ENCODE assay signal across 33 cellular contexts in the genomic region with DNA sequence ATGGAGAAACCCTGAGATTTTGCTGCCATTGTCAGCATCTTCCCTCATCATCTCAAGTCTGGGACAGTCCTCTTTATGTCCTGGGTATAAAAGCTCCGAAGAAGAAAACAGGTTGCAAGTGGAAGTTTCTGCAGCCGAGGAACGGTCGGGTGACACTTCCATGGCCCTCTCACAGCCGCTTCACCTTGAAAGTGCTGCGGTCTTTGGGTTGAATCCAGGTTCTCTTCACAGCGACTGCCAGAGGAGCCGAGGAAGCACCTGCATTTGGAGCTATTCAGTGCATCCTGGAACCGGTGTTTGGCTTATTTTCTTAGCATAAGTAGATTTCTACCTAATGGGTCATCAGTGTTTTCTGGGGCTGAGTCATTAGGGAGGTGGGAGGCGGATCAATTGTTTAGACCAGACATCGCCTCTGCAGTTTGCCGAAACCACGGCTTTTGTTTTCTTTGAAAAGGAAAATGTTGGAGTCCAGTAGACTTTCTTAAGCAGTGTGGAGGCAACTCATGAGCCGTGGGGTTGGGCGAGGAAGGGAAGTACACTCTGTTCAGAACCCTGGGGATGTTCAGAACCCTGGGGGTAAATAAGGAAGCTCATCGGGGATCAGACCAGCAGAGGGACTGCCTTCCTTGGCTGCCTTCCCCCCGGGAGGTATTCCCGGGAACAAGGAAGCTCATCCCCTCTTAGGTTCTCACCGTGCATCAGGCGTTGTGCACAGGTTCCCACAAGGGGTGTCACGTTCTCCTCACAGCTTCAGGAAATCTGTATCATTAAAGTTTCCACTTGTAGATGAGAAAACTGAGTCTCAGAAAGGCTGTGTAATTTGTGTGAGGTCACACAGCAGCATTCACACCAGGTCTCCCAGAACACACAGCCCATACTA.
DNase-seq lines count a peak whose midpoint lies in the region; ATAC-seq, FAIRE-seq and TF ChIP-seq lines count a peak whose summit lies in the region.
"Had no signal": no experiment of that assay in that cellular context is flagged by ENCODE, and none has a peak within 500 bp of the region (broad histone marks: within the 10 kb centered on the region; RNA-seq: fewer than 3 reads in every experiment).

No MANE protein-coding gene starts in this region.

- CTCF ChIA-PET in mammary epithelial cell (lab: Charles Lee; ENCODE audit: low non-redundant PET): no interaction called here
- CTCF ChIA-PET in MCF 10A (lab: Yijun Ruan, JAX): interaction anchor here (0.6 kb wide), 1 partner anchor 9 kb away, joined by 4 read pairs; no protein-coding TSS in a partner anchor
- CTCF ChIA-PET in PC-3 (lab: Charles Lee): no interaction called here
- CTCF ChIA-PET in endothelial cell of umbilical vein (lab: Charles Lee): interaction anchor here (0.7 to 0.9 kb wide), 3 partner anchors 66 to 117 kb away, joined by 3 to 4 read pairs (median 3); no protein-coding TSS in a partner anchor

- TF ChIP-seq POLR2A in endothelial cell of umbilical vein (IDR thresholded peaks at IDR 0.05; ENCODE audit: low read depth, low read length): no peak

- ATAC-seq in PC-3 (no peak), foreskin keratinocyte (no peak), HG02973 (IDR thresholded peaks at IDR 0.05; ENCODE audit: unreplicated experiment) (no peak)
- ATAC-seq: activated T-cell treated with anti-CD3 and anti-CD28 coated beads, Interleukin-2, amount 50 U/mL, for 72 hours; gastrocnemius medialis; Right ventricle myocardium inferior; SK-N-SH treated with all-trans-retinoic acid at 6 μM for 48 hours had no signal

- BruUV-seq in mammary epithelial cell (replicated peaks; lab: Mats Ljungman, UMichigan) (no TSS peak), MCF 10A (replicated peaks; lab: Mats Ljungman, UMichigan) (no TSS peak), PC-3 (replicated peaks; lab: Mats Ljungman, UMichigan) (no TSS peak), endothelial cell of umbilical vein (replicated peaks; lab: Mats Ljungman, UMichigan) (TSS peak; percentile 39)

- H3K9me2 ChIP-seq in PC-3 (replicated peaks; ENCODE audit: low read length): no peaks in the 10 kb centered on the region

- dilution Hi-C loops in mammary epithelial cell (cut with HindIII; ENCODE audit: low sequenced_read_pairs): loop anchor here (5.0 kb wide), 1 partner anchor 39 kb away; no protein-coding TSS in a partner anchor
- dilution Hi-C loops in endothelial cell of umbilical vein (cut with MboI; ENCODE audit: extremely low pct_ligation_motif_present, low sequenced_read_pairs): no loop called here

- no peaks in the 10 kb centered on the region for H3K9me3 Mint-ChIP-seq in MCF 10A (ENCODE audit: unreplicated experiment)
- H3K9me3 Mint-ChIP-seq: activated T-cell treated with anti-CD3 and anti-CD28 coated beads, Interleukin-2, amount 50 U/mL, for 72 hours; brain; CD4-positive, alpha-beta memory T cell; IgD-negative memory B cell; memory B cell; stimulated activated naive CD8-positive, alpha-beta T cell treated with anti-CD3 and anti-CD28 coated beads, Interleukin-15, Interleukin-2, amounts not matched to agents 100 ng/mL and 50 ng/mL, for 24 hours; T-helper 1 cell treated with Interleukin-12 subunit alpha and Interleukin-12 subunit beta and Interleukin-4 antibody, amounts not matched to agents 30 μg/mL and 1 μg/mL, for 36 hours had no signal

- H3K27me3 Mint-ChIP-seq in MCF 10A (ENCODE audit: insufficient read depth, unreplicated experiment): no peaks in the 10 kb centered on the region
- H3K27me3 Mint-ChIP-seq: CD4-positive, alpha-beta memory T cell; IgD-negative memory B cell; memory B cell; stimulated activated naive CD8-positive, alpha-beta T cell treated with anti-CD3 and anti-CD28 coated beads, Interleukin-15, Interleukin-2, amounts not matched to agents 100 ng/mL and 50 ng/mL, for 24 hours had no signal

- H4K20me1 ChIP-seq in mammary epithelial cell (ENCODE audit: insufficient read depth, low read length) (no peaks in the 10 kb centered on the region), PC-3 (ENCODE audit: low read length) (no peaks in the 10 kb centered on the region), endothelial cell of umbilical vein (replicated peaks; ENCODE audit: control insufficient read depth, extremely low read depth, insufficient read depth, low read length) (no peaks in the 10 kb centered on the region)

- POLR2A ChIA-PET in MCF 10A (lab: Yijun Ruan, JAX): no interaction called here
- POLR2A ChIA-PET in PC-3 (lab: Charles Lee; ENCODE audit: unreplicated experiment): no interaction called here
- POLR2A ChIA-PET in endothelial cell of umbilical vein (lab: Charles Lee): interaction anchor here (1.3 kb wide), 1 partner anchor 70 kb away, joined by 4 read pairs; no protein-coding TSS in a partner anchor

- no peaks in the 10 kb centered on the region for H3K9me1 ChIP-seq in endothelial cell of umbilical vein (replicated peaks; ENCODE audit: control insufficient read depth, extremely low read depth, insufficient read depth, low read length)

- 82% methylated on average over 19 of the region's 21 CpGs for WGBS in mammary epithelial cell (ENCODE audit: low coverage, missing lambda C conversion rate)

- TF ChIP-seq CTCF in mammary epithelial cell (conservative IDR thresholded peaks at IDR 0.05 in 1 of 2, IDR thresholded peaks at IDR 0.05 in 1 of 2; ENCODE audit: extremely low read depth in 1 of 2, insufficient read depth in 1 of 2, low read depth in 1 of 2, low read length in 2 of 2): no peak
- TF ChIP-seq CTCF in MCF 10A (IDR thresholded peaks at IDR 0.05; ENCODE audit: unreplicated experiment): no peak
- no peak for TF ChIP-seq CTCF in PC-3 (conservative IDR thresholded peaks at IDR 0.05; ENCODE audit: low read depth, low read length)
- TF ChIP-seq CTCF in endothelial cell of umbilical vein (IDR thresholded peaks at IDR 0.05; ENCODE audit: extremely low read depth in 1 of 2, insufficient read depth in 1 of 2, low read depth in 1 of 2, low read length in 2 of 2): no peak
- no peak for TF ChIP-seq CTCF in foreskin keratinocyte (conservative IDR thresholded peaks at IDR 0.05)

- H3K9me3 ChIP-seq in mammary epithelial cell (replicated peaks; ENCODE audit: insufficient read depth, low read length): no peaks in the 10 kb centered on the region
- H3K9me3 ChIP-seq in PC-3 (ENCODE audit: low read length): no peaks in the 10 kb centered on the region
- no peaks in the 10 kb centered on the region for H3K9me3 ChIP-seq in endothelial cell of umbilical vein (replicated peaks; ENCODE audit: control insufficient read depth, insufficient read depth, low read length)
- H3K9me3 ChIP-seq: gastrocnemius medialis, HAP-1, right atrium auricular region, thoracic aorta, uterus had no signal

- H2AFZ ChIP-seq in mammary epithelial cell (ENCODE audit: low read depth, low read length): no peak overlapping the region
- H2AFZ ChIP-seq in PC-3 (ENCODE audit: low read length): no peak overlapping the region
- no peak overlapping the region for H2AFZ ChIP-seq in endothelial cell of umbilical vein (ENCODE audit: low read depth, low read length)
- H2AFZ ChIP-seq: parathyroid adenoma, PC-9 had no signal

- FAIRE-seq in endothelial cell of umbilical vein (lab: Jason Lieb, UNC) (peak; percentile 26), urothelium cell line (lab: Jason Lieb, UNC) (no peak)
- FAIRE-seq: A204.1, D721Med, small intestine, TTC549 had no signal

- intact Hi-C loops in mammary epithelial cell (cut with micrococcal nuclease) (no loop called here), MCF 10A (cut with micrococcal nuclease) (no loop called here), PC-3 (cut with micrococcal nuclease) (no loop called here), endothelial cell of umbilical vein (cut with micrococcal nuclease) (no loop called here)

- no peak overlapping the region for H3K27ac Mint-ChIP-seq in MCF 10A (ENCODE audit: low read depth, unreplicated experiment)
- H3K27ac Mint-ChIP-seq: activated T-cell treated with anti-CD3 and anti-CD28 coated beads, Interleukin-2, amount 50 U/mL, for 72 hours; brain; CD4-positive, alpha-beta memory T cell; IgD-negative memory B cell; memory B cell; stimulated activated naive CD8-positive, alpha-beta T cell treated with anti-CD3 and anti-CD28 coated beads, Interleukin-15, Interleukin-2, amounts not matched to agents 100 ng/mL and 50 ng/mL, for 24 hours; T-helper 1 cell treated with Interleukin-12 subunit alpha and Interleukin-12 subunit beta and Interleukin-4 antibody, amounts not matched to agents 30 μg/mL and 1 μg/mL, for 36 hours had no signal

- H3K79me2 ChIP-seq in mammary epithelial cell (ENCODE audit: insufficient read depth, low read length): no peaks in the 10 kb centered on the region
- H3K79me2 ChIP-seq in PC-3 (ENCODE audit: low read length): no peaks in the 10 kb centered on the region
- no peaks in the 10 kb centered on the region for H3K79me2 ChIP-seq in endothelial cell of umbilical vein (ENCODE audit: control insufficient read depth, insufficient read depth, low read length)

- H3K36me3 ChIP-seq in mammary epithelial cell (ENCODE audit: insufficient read depth, low read length): no peaks in the 10 kb centered on the region
- no peaks in the 10 kb centered on the region for H3K36me3 ChIP-seq in PC-3 (ENCODE audit: low read depth, low read length)
- no peaks in the 10 kb centered on the region for H3K36me3 ChIP-seq in endothelial cell of umbilical vein (ENCODE audit: control insufficient read depth in 2 of 2, extremely low read depth in 1 of 2, insufficient read depth in 2 of 2, low read length in 2 of 2)
- H3K36me3 ChIP-seq: gastrocnemius medialis, HAP-1, right atrium auricular region, thoracic aorta, uterus had no signal

- DNase-seq in mammary epithelial cell (peak; percentile 11), MCF 10A (ENCODE audit: unreplicated experiment) (no peak), PC-3 (peak; percentile 30), endothelial cell of umbilical vein (ENCODE audit: low read depth, low spot score) (peak; percentile 38), urothelium cell line (ENCODE audit: low spot score) (peak; percentile 44), AML-193 (lab: John Stamatoyannopoulos, UW) (no peak), foreskin keratinocyte (no peak)
- DNase-seq: activated CD4-positive, alpha-beta T cell treated with anti-CD3 and anti-CD28 coated beads, Interleukin-2, amount 50 U/mL, for 48 hours; activated T-cell treated with anti-CD3 and anti-CD28 coated beads, Interleukin-2, amount 50 U/mL, for 72 hours; CD4-positive, alpha-beta memory T cell; EL; gastrocnemius medialis; NCI-H1048; NCI-H1694 treated with DMSO at 0.1 percent for 48 hours; PC-9; small intestine; stimulated activated CD8-positive, alpha-beta memory T cell treated with anti-CD3 and anti-CD28 coated beads, Interleukin-4, amount 100 ng/mL, for 48 hours; uterus had no signal

- H3K4me3 ChIP-seq in mammary epithelial cell (replicated peaks in 1 of 3; ENCODE audit: insufficient read depth in 1 of 3, low read depth in 2 of 3, low read length in 3 of 3) (no peak overlapping the region), PC-3 (ENCODE audit: low read length) (no peak overlapping the region), endothelial cell of umbilical vein (replicated peaks in 1 of 3; ENCODE audit: insufficient read depth in 1 of 3, low read depth in 1 of 3, low read length in 3 of 3) (no peak overlapping the region)
- H3K4me3 ChIP-seq: gastrocnemius medialis, HAP-1, PC-9, right atrium auricular region, thoracic aorta, uterus had no signal

- peaks cover 9% of the 10 kb centered on the region for H3K4me1 Mint-ChIP-seq in MCF 10A (ENCODE audit: insufficient read depth, unreplicated experiment)

- H3K9ac ChIP-seq in mammary epithelial cell (ENCODE audit: insufficient read depth, low read length) (no peak overlapping the region), PC-3 (ENCODE audit: low read length) (no peak overlapping the region), endothelial cell of umbilical vein (replicated peaks; ENCODE audit: extremely low read depth, insufficient read depth, low read length) (no peak overlapping the region)
- H3K9ac ChIP-seq: parathyroid adenoma had no signal

- H3K4me1 ChIP-seq in mammary epithelial cell (ENCODE audit: insufficient read depth, low read length): peaks cover 8% of the 10 kb centered on the region
- H3K4me1 ChIP-seq in PC-3 (ENCODE audit: insufficient read depth, low read length): peaks cover 32% of the 10 kb centered on the region
- peaks cover 17% of the 10 kb centered on the region for H3K4me1 ChIP-seq in endothelial cell of umbilical vein (ENCODE audit: control insufficient read depth, extremely low read depth, insufficient read depth, low read length)
- peaks cover 15% of the 10 kb centered on the region for H3K4me1 ChIP-seq in foreskin keratinocyte
- H3K4me1 ChIP-seq: HAP-1, parathyroid adenoma, right atrium auricular region, uterus had no signal

- no peak overlapping the region for H3K4me3 Mint-ChIP-seq in MCF 10A (ENCODE audit: unreplicated experiment)
- H3K4me3 Mint-ChIP-seq: activated T-cell treated with anti-CD3 and anti-CD28 coated beads, Interleukin-2, amount 50 U/mL, for 72 hours; brain; CD4-positive, alpha-beta memory T cell; IgD-negative memory B cell; memory B cell; stimulated activated naive CD8-positive, alpha-beta T cell treated with anti-CD3 and anti-CD28 coated beads, Interleukin-15, Interleukin-2, amounts not matched to agents 100 ng/mL and 50 ng/mL, for 24 hours; T-helper 1 cell treated with Interleukin-12 subunit alpha and Interleukin-12 subunit beta and Interleukin-4 antibody, amounts not matched to agents 30 μg/mL and 1 μg/mL, for 36 hours had no signal

- H3K36me3 Mint-ChIP-seq in MCF 10A (ENCODE audit: insufficient read depth, unreplicated experiment): no peaks in the 10 kb centered on the region
- H3K36me3 Mint-ChIP-seq: brain had no signal

- H3F3A ChIP-seq in PC-3 (ENCODE audit: low read length, unreplicated experiment): no peaks in the 10 kb centered on the region

- no peaks in the 10 kb centered on the region for H3K27me3 ChIP-seq in mammary epithelial cell (ENCODE audit: insufficient read depth, low read length)
- H3K27me3 ChIP-seq in PC-3 (ENCODE audit: low read length): no peaks in the 10 kb centered on the region
- H3K27me3 ChIP-seq in endothelial cell of umbilical vein (ENCODE audit: control insufficient read depth in 2 of 2, insufficient read depth in 2 of 2, low read length in 2 of 2): no peaks in the 10 kb centered on the region
- H3K27me3 ChIP-seq in foreskin keratinocyte: no peaks in the 10 kb centered on the region
- H3K27me3 ChIP-seq: gastrocnemius medialis, right atrium auricular region, uterus had no signal

- H3K4me2 ChIP-seq in mammary epithelial cell (ENCODE audit: insufficient read depth, low read depth, low read length) (no peak overlapping the region), PC-3 (ENCODE audit: low read length) (no peak overlapping the region), endothelial cell of umbilical vein (ENCODE audit: insufficient read depth, low read length) (no peak overlapping the region)
- H3K4me2 ChIP-seq: PC-9 had no signal

- in situ Hi-C loops in mammary epithelial cell (cut with MboI; ENCODE audit: low sequenced_read_pairs in 2 of 2): no loop called here

- no peak overlapping the region for H3K27ac ChIP-seq in mammary epithelial cell (ENCODE audit: insufficient read depth, low read depth, low read length)
- H3K27ac ChIP-seq in PC-3 (ENCODE audit: low read length): no peak overlapping the region
- H3K27ac ChIP-seq in endothelial cell of umbilical vein (ENCODE audit: insufficient read depth, low read depth, low read length): peak overlapping the region; percentile 36
- H3K27ac ChIP-seq in foreskin keratinocyte: no peak overlapping the region
- H3K27ac ChIP-seq: gastrocnemius medialis, parathyroid adenoma, PC-9, right atrium auricular region, thoracic aorta, uterus had no signal

Comparison
In these comparisons a context has a peak if more than half of its experiments do, and no peak if none do; other contexts are left out.
1. DNase-seq: peak in mammary epithelial cell (single experiment), PC-3 (single experiment), endothelial cell of umbilical vein (single experiment) and urothelium cell line (single experiment); none in MCF 10A (single experiment), AML-193 (0 of 2) and foreskin keratinocyte (0 of 2).
2. CTCF ChIA-PET loops: an anchor here in MCF 10A (0.6 kb wide) and endothelial cell of umbilical vein (0.7 to 0.9 kb wide); none called in mammary epithelial cell and PC-3.